ENCODE assay signal across 1 cellular context in genomic region chr3:183153210-183153950, GRCh38.
TF ChIP-seq lines count a peak whose summit lies in the region.

No MANE protein-coding gene starts in this region.

TF ChIP-seq in GM12878, 131 proteins besides CTCF, POLR2A, EP300 and RAD21:
- 0 out of 2 replicates have a peak, but pooled peaks have one; percentile 33 for TF ChIP-seq ZBTB40 (IDR thresholded peaks at IDR 0.05; ENCODE audit: borderline replicate concordance)
- TF ChIP-seq ZNF687 (IDR thresholded peaks at IDR 0.05), result no peak
